In genomic region chr5:68445257-68446069, GRCh38 we compare ENCODE assay signal across 1 cellular context.
TF ChIP-seq lines count a peak whose summit lies in the region.

No MANE protein-coding gene starts in this region.

TF ChIP-seq in HepG2, 621 proteins besides CTCF, POLR2A, EP300 and RAD21:
- TF ChIP-seq, protein P1, sequence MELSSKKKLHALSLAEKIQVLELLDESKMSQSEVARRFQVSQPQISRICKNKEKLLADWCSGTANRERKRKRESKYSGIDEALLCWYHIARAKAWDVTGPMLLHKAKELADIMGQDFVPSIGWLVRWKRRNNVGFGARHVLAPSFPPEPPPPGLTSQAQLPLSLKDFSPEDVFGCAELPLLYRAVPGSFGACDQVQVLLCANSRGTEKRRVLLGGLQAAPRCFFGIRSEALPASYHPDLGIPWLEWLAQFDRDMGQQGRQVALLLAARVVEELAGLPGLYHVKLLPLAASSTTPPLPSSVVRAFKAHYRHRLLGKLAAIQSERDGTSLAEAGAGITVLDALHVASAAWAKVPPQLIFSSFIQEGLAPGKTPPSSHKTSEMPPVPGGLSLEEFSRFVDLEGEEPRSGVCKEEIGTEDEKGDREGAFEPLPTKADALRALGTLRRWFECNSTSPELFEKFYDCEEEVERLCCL (CRISPR knock-in tag; IDR thresholded peaks at IDR 0.05; ENCODE audit: borderline replicate concordance): no peak
- TF ChIP-seq THYN1 (CRISPR knock-in tag; IDR thresholded peaks at IDR 0.05; ENCODE audit: borderline replicate concordance, low read depth) (no peak), ZBTB25 (CRISPR knock-in tag; IDR thresholded peaks at IDR 0.05) (no peak)
